10 cellular contexts compared by ENCODE assay signal in the genomic region with DNA sequence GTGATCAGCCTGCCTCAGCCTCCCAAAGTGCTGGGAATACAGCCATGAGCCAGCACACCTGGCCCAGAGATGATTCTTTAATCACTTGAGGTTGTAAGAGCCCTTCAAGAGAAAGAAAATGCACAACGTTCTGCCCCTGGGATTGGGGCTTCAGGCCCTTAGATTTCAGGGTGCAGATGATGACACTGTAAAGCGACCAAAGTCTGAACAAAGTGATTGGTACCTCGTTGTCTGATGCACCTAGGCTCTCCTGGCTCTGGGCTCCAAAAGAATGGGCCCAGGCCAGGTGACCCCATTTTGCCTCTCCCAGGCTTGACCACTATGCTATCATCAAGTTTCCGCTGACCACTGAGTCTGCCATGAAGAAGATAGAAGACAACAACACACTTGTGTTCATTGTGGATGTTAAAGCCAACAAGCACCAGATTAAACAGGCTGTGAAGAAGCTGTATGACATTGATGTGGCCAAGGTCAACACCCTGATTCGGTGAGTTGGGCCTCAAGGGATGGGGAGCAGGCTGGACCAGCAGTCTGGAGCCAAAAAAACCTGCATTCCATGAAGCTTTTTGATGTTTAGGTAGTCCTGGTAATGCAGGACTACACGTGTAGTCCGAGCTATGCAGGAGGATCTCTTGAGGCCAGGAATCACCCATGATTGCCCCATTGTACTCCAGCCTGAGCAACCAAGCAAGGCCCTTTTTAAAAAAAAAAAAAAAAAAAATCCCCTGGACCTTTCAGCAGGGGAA. TPM values are rescaled to one million over a fixed set of nuclear protein-coding genes. Genes with fewer than 3 reads are reported as not detected.
DNase-seq lines count a peak whose midpoint lies in the region; ATAC-seq lines count a peak whose summit lies in the region.
"Had no signal": no experiment of that assay in that cellular context is flagged by ENCODE, and none has a peak within 500 bp of the region (broad histone marks: within the 10 kb centered on the region; RNA-seq: fewer than 3 reads in every experiment).

No MANE protein-coding gene starts in this region.

- H3K4me3 ChIP-seq in BLaER1 (peak overlapping the region; percentile 84), HAP-1 (peak overlapping the region; percentile 100)
- H3K4me3 ChIP-seq: esophagus muscularis mucosa had no signal

- peaks cover 46% of the 10 kb centered on the region for H3K36me3 ChIP-seq in BLaER1
- H3K36me3 ChIP-seq in HAP-1 (replicated peaks) = peaks cover 56% of the 10 kb centered on the region

- H3K27me3 Mint-ChIP-seq in activated T-helper 1 cell treated with anti-CD3 and anti-CD28 coated beads, Interleukin-12 subunit alpha, Interleukin-12 subunit beta, Interleukin-2, Interleukin-4 antibody, amounts not matched to agents 30 ng/mL and 10 ng/mL and 1 ng/mL, durations not matched to agents 14 hours and 24 hours and 36 hours (ENCODE audit: insufficient read depth) = peaks cover 7% of the 10 kb centered on the region
- no peaks in the 10 kb centered on the region for H3K27me3 Mint-ChIP-seq in memory B cell

- H3K4me3 Mint-ChIP-seq in activated T-helper 1 cell treated with anti-CD3 and anti-CD28 coated beads, Interleukin-12 subunit alpha, Interleukin-12 subunit beta, Interleukin-2, Interleukin-4 antibody, amounts not matched to agents 30 ng/mL and 10 ng/mL and 1 ng/mL, durations not matched to agents 14 hours and 24 hours and 36 hours = peak overlapping the region; percentile 100
- peak overlapping the region; percentile 24 for H3K4me3 Mint-ChIP-seq in memory B cell

- in situ Hi-C loops in HAP-1 (cut with MboI; ENCODE audit: low sequenced_read_pairs) = no loop called here

- H3K9ac ChIP-seq in BLaER1 = peak overlapping the region; percentile 98

- H3K27me3 ChIP-seq in BLaER1 = no peaks in the 10 kb centered on the region
- no peaks in the 10 kb centered on the region for H3K27me3 ChIP-seq in HAP-1 (ENCODE audit: low read depth)
- H3K27me3 ChIP-seq: esophagus muscularis mucosa, SJSA1 had no signal

- H3K36me3 Mint-ChIP-seq in activated T-helper 1 cell treated with anti-CD3 and anti-CD28 coated beads, Interleukin-12 subunit alpha, Interleukin-12 subunit beta, Interleukin-2, Interleukin-4 antibody, amounts not matched to agents 30 ng/mL and 10 ng/mL and 1 ng/mL, durations not matched to agents 14 hours and 24 hours and 36 hours (ENCODE audit: low read depth) = peaks cover 53% of the 10 kb centered on the region
- H3K36me3 Mint-ChIP-seq in memory B cell = peaks cover 27% of the 10 kb centered on the region

- H3K4me1 ChIP-seq in BLaER1 (peaks cover 66% of the 10 kb centered on the region), HAP-1 (peaks cover 41% of the 10 kb centered on the region)

- H4K20me1 ChIP-seq in BLaER1 = peaks cover 59% of the 10 kb centered on the region

- H3K9me3 ChIP-seq in BLaER1 = no peaks in the 10 kb centered on the region
- H3K9me3 ChIP-seq in HAP-1 = no peaks in the 10 kb centered on the region
- H3K9me3 ChIP-seq: esophagus muscularis mucosa, SJSA1 had no signal

- H3K27ac ChIP-seq in BLaER1 = peak overlapping the region; percentile 99; the same call in 1 of the 2 replicates
- H3K27ac ChIP-seq: SJSA1 had no signal

- peak overlapping the region; percentile 100 for H3K4me2 ChIP-seq in BLaER1

- DNase-seq in HAP-1 (ENCODE audit: low spot score in 2 of 2) (no peak), memory B cell (ENCODE audit: low spot score in 2 of 2) (no peak), DMS79 (lab: John Stamatoyannopoulos, UW) (no peak), activated gamma-delta T cell (lab: John Stamatoyannopoulos, UW) (no peak), NCI-H187 treated with DMSO at 0.1 percent for 48 hours (lab: John Stamatoyannopoulos, UW) (no peak)
- DNase-seq in activated T-helper 1 cell treated with anti-CD3 and anti-CD28 coated beads, Interleukin-12 subunit alpha, Interleukin-12 subunit beta, Interleukin-2, Interleukin-4 antibody, amounts not matched to agents 30 ng/mL and 10 ng/mL and 1 ng/mL, durations not matched to agents 14 hours and 24 hours and 36 hours (ENCODE audit: low spot score) = no peak
- no peak for DNase-seq in activated CD4-positive, CD25-positive, alpha-beta regulatory T cell treated with anti-CD3 and anti-CD28 coated beads, Interleukin-2, amount 50 U/mL, for 72 hours

- peak overlapping the region; percentile 48 for H3K27ac Mint-ChIP-seq in activated T-helper 1 cell treated with anti-CD3 and anti-CD28 coated beads, Interleukin-12 subunit alpha, Interleukin-12 subunit beta, Interleukin-2, Interleukin-4 antibody, amounts not matched to agents 30 ng/mL and 10 ng/mL and 1 ng/mL, durations not matched to agents 14 hours and 24 hours and 36 hours
- peak overlapping the region; percentile 24 for H3K27ac Mint-ChIP-seq in memory B cell

- peaks cover 69% of the 10 kb centered on the region for H3K4me1 Mint-ChIP-seq in activated T-helper 1 cell treated with anti-CD3 and anti-CD28 coated beads, Interleukin-12 subunit alpha, Interleukin-12 subunit beta, Interleukin-2, Interleukin-4 antibody, amounts not matched to agents 30 ng/mL and 10 ng/mL and 1 ng/mL, durations not matched to agents 14 hours and 24 hours and 36 hours (ENCODE audit: low read depth)
- peaks cover 53% of the 10 kb centered on the region for H3K4me1 Mint-ChIP-seq in memory B cell

- ATAC-seq in memory B cell (ENCODE audit: low read depth) = no peak

- intact Hi-C loops in activated T-helper 1 cell treated with anti-CD3 and anti-CD28 coated beads, Interleukin-12 subunit alpha, Interleukin-12 subunit beta, Interleukin-2, Interleukin-4 antibody, amounts not matched to agents 30 ng/mL and 10 ng/mL and 1 ng/mL, durations not matched to agents 14 hours and 24 hours and 36 hours (cut with micrococcal nuclease) = no loop called here

- H3K9me3 Mint-ChIP-seq in activated T-helper 1 cell treated with anti-CD3 and anti-CD28 coated beads, Interleukin-12 subunit alpha, Interleukin-12 subunit beta, Interleukin-2, Interleukin-4 antibody, amounts not matched to agents 30 ng/mL and 10 ng/mL and 1 ng/mL, durations not matched to agents 14 hours and 24 hours and 36 hours = no peaks in the 10 kb centered on the region
- no peaks in the 10 kb centered on the region for H3K9me3 Mint-ChIP-seq in memory B cell

RNA-seq across cellular contexts. Expression of a gene that starts 2.8 kb away (rescaled TPM):
- total RNA-seq in activated T-helper 1 cell treated with anti-CD3 and anti-CD28 coated beads, Interleukin-12 subunit alpha, Interleukin-12 subunit beta, Interleukin-2, Interleukin-4 antibody, amounts not matched to agents 30 ng/mL and 10 ng/mL and 1 ng/mL, durations not matched to agents 14 hours and 24 hours and 36 hours = 1,513 and 1,534 TPM in 2 replicates

RNA-seq across cellular contexts. Expression of a gene that starts 3.4 kb away (rescaled TPM):
- total RNA-seq in activated T-helper 1 cell treated with anti-CD3 and anti-CD28 coated beads, Interleukin-12 subunit alpha, Interleukin-12 subunit beta, Interleukin-2, Interleukin-4 antibody, amounts not matched to agents 30 ng/mL and 10 ng/mL and 1 ng/mL, durations not matched to agents 14 hours and 24 hours and 36 hours = 9.5 and 11.5 TPM in 2 replicates

RNA-seq across cellular contexts. Expression of a gene that starts 4.9 kb away (rescaled TPM):
- 17.6 and 18.2 TPM in 2 replicates for total RNA-seq in activated T-helper 1 cell treated with anti-CD3 and anti-CD28 coated beads, Interleukin-12 subunit alpha, Interleukin-12 subunit beta, Interleukin-2, Interleukin-4 antibody, amounts not matched to agents 30 ng/mL and 10 ng/mL and 1 ng/mL, durations not matched to agents 14 hours and 24 hours and 36 hours

RNA-seq across cellular contexts. Expression of a gene that starts 6.0 kb away (rescaled TPM):
- total RNA-seq in activated T-helper 1 cell treated with anti-CD3 and anti-CD28 coated beads, Interleukin-12 subunit alpha, Interleukin-12 subunit beta, Interleukin-2, Interleukin-4 antibody, amounts not matched to agents 30 ng/mL and 10 ng/mL and 1 ng/mL, durations not matched to agents 14 hours and 24 hours and 36 hours = 5.2 and 5.4 TPM in 2 replicates

RNA-seq across cellular contexts. Expression of a gene that starts 10.9 kb away (rescaled TPM):
- 4.4 and 5.2 TPM in 2 replicates for total RNA-seq in activated T-helper 1 cell treated with anti-CD3 and anti-CD28 coated beads, Interleukin-12 subunit alpha, Interleukin-12 subunit beta, Interleukin-2, Interleukin-4 antibody, amounts not matched to agents 30 ng/mL and 10 ng/mL and 1 ng/mL, durations not matched to agents 14 hours and 24 hours and 36 hours
